1 cellular context compared by ENCODE assay signal in genomic region chr19:55212447-55212846, GRCh38.
TF ChIP-seq lines count a peak whose summit lies in the region.

No MANE protein-coding gene starts in this region.

TF ChIP-seq in GM23338, 12 proteins besides CTCF, POLR2A, EP300 and RAD21 (continued from another document):
- TF ChIP-seq JUNB (IDR thresholded peaks at IDR 0.05; ENCODE audit: unreplicated experiment), result no peak
